ENCODE assay signal across 25 cellular contexts in the genomic region with DNA sequence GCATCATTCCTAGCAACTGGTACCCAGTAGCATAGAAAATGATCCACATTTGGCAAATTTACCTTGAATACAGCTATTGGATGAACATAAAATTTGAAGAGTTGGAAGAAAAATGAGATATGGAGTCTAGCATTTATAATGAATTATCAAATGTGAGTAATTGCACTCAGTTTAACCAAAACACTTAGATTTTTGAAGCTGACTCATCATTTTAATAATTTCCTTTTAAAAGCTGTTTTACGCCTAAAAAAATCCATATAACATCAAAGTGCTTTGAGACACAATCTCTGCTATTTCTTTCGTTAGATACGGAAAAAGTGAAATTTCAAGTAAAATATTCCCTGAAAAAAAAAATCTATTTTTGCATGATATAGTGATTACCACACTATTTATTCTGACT.
"Had no signal": no experiment of that assay in that cellular context is flagged by ENCODE, and none has a peak within 500 bp of the region (broad histone marks: within the 10 kb centered on the region; RNA-seq: fewer than 3 reads in every experiment).

No MANE protein-coding gene starts in this region.

- H3K27ac ChIP-seq: colonic mucosa, epithelial cell of prostate, esophagus squamous epithelium, gastrocnemius medialis, heart right ventricle, left lung, lower lobe of right lung had no signal

- H3K36me3 ChIP-seq: colonic mucosa, esophagus squamous epithelium, gastrocnemius medialis, heart right ventricle, left lung, lower lobe of right lung had no signal

- ATAC-seq: effector memory CD8-positive, alpha-beta T cell; esophagus mucosa; gastrocnemius medialis; heart right ventricle; left cardiac atrium; left lung; left ventricle myocardium superior; lower lobe of right lung; mucosa of descending colon had no signal

- FAIRE-seq: endometrium, islet of Langerhans, keratinocyte had no signal

- DNase-seq: colonic mucosa; cortex of kidney; effector CD8-positive, alpha-beta T cell; effector memory CD8-positive, alpha-beta T cell; endodermal cell; erythroblast; esophagus squamous epithelium; foreskin fibroblast; foreskin melanocyte; gastrocnemius medialis; glutamatergic neuron; head of caudate nucleus; heart right ventricle; hippocampal formation; left cardiac atrium; left lung; left ventricle myocardium superior; lower lobe of right lung; mesenchymal stem cell; mucosa of descending colon had no signal

- H3K4me3 ChIP-seq: colonic mucosa, esophagus squamous epithelium, gastrocnemius medialis, heart right ventricle, left lung, lower lobe of right lung, mucosa of descending colon had no signal

- H3K4me1 ChIP-seq: colonic mucosa, gastrocnemius medialis, heart right ventricle, left lung, lower lobe of right lung had no signal

- H3K9me3 ChIP-seq: colonic mucosa, esophagus squamous epithelium, gastrocnemius medialis, left lung, lower lobe of right lung, mucosa of descending colon had no signal

- H3K27me3 ChIP-seq: colonic mucosa, esophagus squamous epithelium, gastrocnemius medialis, heart right ventricle, left lung had no signal
